ENCODE assay signal across 14 cellular contexts in genomic region chr4:112083587-112084347, GRCh38.
A peak's percentile ranks its signal among the peaks of the same experiment; 100 is the strongest.
DNase-seq lines count a peak whose midpoint lies in the region; ATAC-seq, FAIRE-seq and TF ChIP-seq lines count a peak whose summit lies in the region.
"Had no signal": no experiment of that assay in that cellular context is flagged by ENCODE, and none has a peak within 500 bp of the region (broad histone marks: within the 10 kb centered on the region; RNA-seq: fewer than 3 reads in every experiment).

No MANE protein-coding gene starts in this region.

- 64 to 69% methylated on average over 3 of the region's 3 CpGs for WGBS in heart right ventricle, 2 donors

- no peaks in the 10 kb centered on the region for H3K27me3 Mint-ChIP-seq in astrocyte (ENCODE audit: low read depth, unreplicated experiment)

- TF ChIP-seq POLR2A in uterus (IDR thresholded peaks at IDR 0.05): no peak

- H3K27me3 ChIP-seq in heart right ventricle: no peaks in the 10 kb centered on the region
- no peaks in the 10 kb centered on the region for H3K27me3 ChIP-seq in astrocyte (ENCODE audit: insufficient read depth, low read length)
- no peaks in the 10 kb centered on the region for H3K27me3 ChIP-seq in uterus

- peak overlapping the region; percentile 62 for H3K9ac ChIP-seq in astrocyte (ENCODE audit: low read length)

- no peak for FAIRE-seq in astrocyte (lab: Jason Lieb, UNC)
- FAIRE-seq: D721Med had no signal

- peak overlapping the region; percentile 66 for H3K27ac Mint-ChIP-seq in astrocyte (ENCODE audit: unreplicated experiment)
- H3K27ac Mint-ChIP-seq: activated naive CD4-positive, alpha-beta T cell treated with anti-CD3 and anti-CD28 coated beads, Interleukin-2, amount 50 U/mL, for 72 hours had no signal

- TF ChIP-seq CTCF in heart right ventricle (IDR thresholded peaks at IDR 0.05) (no peak), astrocyte (IDR thresholded peaks at IDR 0.05; ENCODE audit: insufficient read depth, low read depth, low read length) (no peak), uterus (IDR thresholded peaks at IDR 0.05) (no peak)

- H3K36me3 ChIP-seq in heart right ventricle (no peaks in the 10 kb centered on the region), astrocyte (ENCODE audit: insufficient read depth, low read length) (no peaks in the 10 kb centered on the region), uterus (no peaks in the 10 kb centered on the region)

- intact Hi-C loops in heart right ventricle (cut with DNase I) (no loop called here), left cardiac atrium (cut with DNase I) (no loop called here), uterus (cut with DNase I; ENCODE audit: low total_unique reads) (no loop called here)

- DNase-seq in heart right ventricle: no peak
- DNase-seq in left cardiac atrium: no peak
- DNase-seq in astrocyte (ENCODE audit: low read depth): no peak
- DNase-seq in kidney glomerular epithelial cell (lab: John Stamatoyannopoulos, UW): peak; percentile 46
- no peak for DNase-seq in uterus
- DNase-seq in NCI-H345 treated with DMSO at 0.1 percent for 48 hours (lab: John Stamatoyannopoulos, UW; ENCODE audit: unreplicated experiment): no peak
- DNase-seq in activated CD4-positive, alpha-beta T cell treated with anti-CD3 and anti-CD28 coated beads, Interleukin-2, amount 50 U/mL, for 1 hour: no peak
- DNase-seq in activated T-cell treated with anti-CD3 and anti-CD28 coated beads for 4 hours: no peak
- DNase-seq: KBM-7, NCI-H1436, NCI-H82 had no signal

- peak overlapping the region; percentile 73 for H3K4me2 ChIP-seq in astrocyte (ENCODE audit: low read length)

- H2AFZ ChIP-seq in astrocyte (ENCODE audit: low read depth, low read length): no peak overlapping the region

- H3K4me1 Mint-ChIP-seq in astrocyte (ENCODE audit: low read depth, unreplicated experiment): peaks cover 20% of the 10 kb centered on the region
- H3K4me1 Mint-ChIP-seq: neural crest cell had no signal

- no peak overlapping the region for H3K4me3 ChIP-seq in heart right ventricle
- peak overlapping the region; percentile 7 for H3K4me3 ChIP-seq in astrocyte (ENCODE audit: insufficient read depth, low read depth, low read length)
- H3K4me3 ChIP-seq in uterus: no peak overlapping the region

- no peaks in the 10 kb centered on the region for H3K9me3 ChIP-seq in heart right ventricle
- no peaks in the 10 kb centered on the region for H3K9me3 ChIP-seq in astrocyte (ENCODE audit: insufficient read depth, low read depth, low read length)
- H3K9me3 ChIP-seq in uterus: no peaks in the 10 kb centered on the region

- H3K9me3 Mint-ChIP-seq in astrocyte (ENCODE audit: unreplicated experiment): no peaks in the 10 kb centered on the region
- H3K9me3 Mint-ChIP-seq: activated naive CD4-positive, alpha-beta T cell treated with anti-CD3 and anti-CD28 coated beads, Interleukin-2, amount 50 U/mL, for 72 hours; neural crest cell had no signal

- H3K4me1 ChIP-seq in heart right ventricle (peaks cover 0 to 34% (median 13%) of the 10 kb centered on the region in 9 donors), astrocyte (ENCODE audit: insufficient read depth, low read length) (peaks cover 20% of the 10 kb centered on the region), uterus (no peaks in the 10 kb centered on the region)

- ATAC-seq in heart right ventricle: peak in 3 of 8 donors; percentile 9 to 35 (median 27)
- ATAC-seq in left cardiac atrium: no peak
- ATAC-seq: activated naive CD4-positive, alpha-beta T cell treated with anti-CD3 and anti-CD28 coated beads, Interleukin-2, amount 50 U/mL, for 72 hours had no signal

- peak overlapping the region in 9 of 10 donors; percentile 39 to 81 (median 61) for H3K27ac ChIP-seq in heart right ventricle
- peak overlapping the region; percentile 92 for H3K27ac ChIP-seq in astrocyte (ENCODE audit: low read depth, low read length)
- H3K27ac ChIP-seq in uterus: peak overlapping the region; percentile 0 to 60

- no peaks in the 10 kb centered on the region for H4K20me1 ChIP-seq in astrocyte (ENCODE audit: insufficient read depth, low read length)

- H3K4me3 Mint-ChIP-seq in astrocyte (ENCODE audit: unreplicated experiment): no peak overlapping the region
- H3K4me3 Mint-ChIP-seq: neural crest cell had no signal

- no peaks in the 10 kb centered on the region for H3K36me3 Mint-ChIP-seq in astrocyte (ENCODE audit: low read depth, unreplicated experiment)
- H3K36me3 Mint-ChIP-seq: activated naive CD4-positive, alpha-beta T cell treated with anti-CD3 and anti-CD28 coated beads, Interleukin-2, amount 50 U/mL, for 72 hours had no signal

- H3K79me2 ChIP-seq in astrocyte (ENCODE audit: insufficient read depth, low read length): no peaks in the 10 kb centered on the region

Comparison
In these comparisons a context has a peak if more than half of its experiments do, and no peak if none do; other contexts are left out.
1. H3K27ac ChIP-seq: peak in every context shown above with its lines; median percentile 92 in astrocyte; 61 in heart right ventricle; 30 in uterus.